In genomic region chr11:45924036-45924915, GRCh38 we compare ENCODE assay signal across 1 cellular context.
TF ChIP-seq lines count a peak whose summit lies in the region.

No MANE protein-coding gene starts in this region.

TF ChIP-seq in WTC11, 78 proteins besides CTCF, POLR2A, EP300 and RAD21 (continued from another document):
- TF ChIP-seq ZNF281 (CRISPR knock-in tag; IDR thresholded peaks at IDR 0.05), result no peak
- no peak for TF ChIP-seq FOXJ3 (CRISPR knock-in tag; IDR thresholded peaks at IDR 0.05; ENCODE audit: borderline replicate concordance)
- no peak for TF ChIP-seq E2F4 (CRISPR knock-in tag; IDR thresholded peaks at IDR 0.05; ENCODE audit: borderline replicate concordance, low read depth)
